13 cellular contexts compared by ENCODE assay signal in genomic region chr12:122861586-122861970, GRCh38. TPM values are rescaled to one million over a fixed set of nuclear protein-coding genes. Genes with fewer than 3 reads are reported as not detected.
DNase-seq lines count a peak whose midpoint lies in the region; ATAC-seq and TF ChIP-seq lines count a peak whose summit lies in the region.
"Had no signal": no experiment of that assay in that cellular context is flagged by ENCODE, and none has a peak within 500 bp of the region (broad histone marks: within the 10 kb centered on the region; RNA-seq: fewer than 3 reads in every experiment).

No MANE protein-coding gene starts in this region.

- RAD21 ChIA-PET in HCT116 (lab: Charles Lee; ENCODE audit: low non-redundant PET in 1 of 2, low total read pairs in 2 of 2, uncharacterized antibody in 2 of 2, unreplicated experiment in 2 of 2), result no interaction called here

- no peak for TF ChIP-seq POLR2A in HCT116 (IDR thresholded peaks at IDR 0.05; ENCODE audit: borderline replicate concordance, extremely low read depth, insufficient read depth, insufficient read length)

- H3K9me2 ChIP-seq in HCT116 (ENCODE audit: insufficient read depth), result no peaks in the 10 kb centered on the region

- H3K4me1 ChIP-seq in HCT116 (ENCODE audit: control insufficient read depth in 1 of 2, insufficient read depth in 2 of 2, low read length in 2 of 2), result no peaks in the 10 kb centered on the region
- H3K4me1 ChIP-seq in liver (ENCODE audit: control insufficient read depth in 4 of 4, insufficient read depth in 4 of 4, low read length in 3 of 4), result peaks cover 22 to 64% (median 51%) of the 10 kb centered on the region in 4 donors
- peaks cover 5% of the 10 kb centered on the region for H3K4me1 ChIP-seq in CD4-positive, alpha-beta memory T cell (ENCODE audit: insufficient read depth, low read length)

- no peak overlapping the region for H3K27ac ChIP-seq in HCT116 (ENCODE audit: low read depth, low read length)
- peak overlapping the region; percentile 20 to 82 for H3K27ac ChIP-seq in liver (ENCODE audit: low read depth in 1 of 2, low read length in 2 of 2)
- peak overlapping the region; percentile 71 for H3K27ac ChIP-seq in temporal lobe (ENCODE audit: low read depth, low read length)
- H3K27ac ChIP-seq in CD4-positive, alpha-beta memory T cell (ENCODE audit: low read depth, low read length), result no peak overlapping the region

- BruUV-seq in HCT116 (replicated peaks; lab: Mats Ljungman, UMichigan), result no TSS peak

- H3K79me2 ChIP-seq in HCT116 (ENCODE audit: insufficient read depth, low read length), result no peaks in the 10 kb centered on the region; the same call in 1 of the 2 replicates

- no peak overlapping the region for H3K4me3 Mint-ChIP-seq in chondrocyte (ENCODE audit: unreplicated experiment)
- H3K4me3 Mint-ChIP-seq in CD4-positive, alpha-beta memory T cell, result no peak overlapping the region
- H3K4me3 Mint-ChIP-seq: activated CD4-positive, alpha-beta T cell treated with anti-CD3 and anti-CD28 coated beads for 36 hours; activated naive CD8-positive, alpha-beta T cell; T-helper 1 cell treated with Interleukin-12 subunit alpha and Interleukin-12 subunit beta and Interleukin-4 antibody, amounts not matched to agents 30 μg/mL and 1 μg/mL, for 36 hours had no signal

- WGBS in liver, result 65% methylated on average over 5 of the region's 5 CpGs

- no peak overlapping the region for H3K27ac Mint-ChIP-seq in chondrocyte (ENCODE audit: unreplicated experiment)
- H3K27ac Mint-ChIP-seq in CD4-positive, alpha-beta memory T cell, result peak overlapping the region in 1 of 7 donors; percentile 65
- H3K27ac Mint-ChIP-seq: activated CD4-positive, alpha-beta T cell treated with anti-CD3 and anti-CD28 coated beads for 36 hours; activated naive CD8-positive, alpha-beta T cell; T-helper 1 cell treated with Interleukin-12 subunit alpha and Interleukin-12 subunit beta and Interleukin-4 antibody, amounts not matched to agents 30 μg/mL and 1 μg/mL, for 36 hours had no signal

- CTCF ChIA-PET in HCT116 (lab: Charles Lee), result interaction anchor here (0.9 to 3.6 kb wide), 6 partner anchors 57 to 376 kb away, joined by 3 to 17 read pairs (median 11); no protein-coding TSS in a partner anchor
- CTCF ChIA-PET in CD4-positive, alpha-beta memory T cell (lab: Charles Lee; ENCODE audit: partially characterized antibody), result interaction anchor here (0.9 to 10.9 kb wide), 15 partner anchors 10 to 390 kb away, joined by 3 to 268 read pairs (median 4); partner anchors contain the start of gene ABCB9

- intact Hi-C loops in HCT116 (cut with micrococcal nuclease), result loop anchor here (2.0 to 5.0 kb wide), 2 partner anchors 69 to 223 kb away; no protein-coding TSS in a partner anchor
- intact Hi-C loops in CD4-positive, alpha-beta memory T cell (cut with micrococcal nuclease), result loop anchor here (2.0 kb wide), 1 partner anchor 25 kb away; no protein-coding TSS in a partner anchor

- H3K9ac ChIP-seq in HCT116 (ENCODE audit: low read length) (no peak overlapping the region), liver (ENCODE audit: low read depth in 1 of 2, low read length in 2 of 2) (no peak overlapping the region)

- no peak for DNase-seq in HCT116 (ENCODE audit: low read depth, low spot score)
- DNase-seq in chondrocyte (ENCODE audit: low spot score), result peak; percentile 73
- DNase-seq in CD4-positive, alpha-beta memory T cell, result no peak
- no peak for DNase-seq in amniotic stem cell (lab: John Stamatoyannopoulos, UW)
- DNase-seq: activated CD4-positive, alpha-beta T cell treated with anti-CD3 and anti-CD28 coated beads for 36 hours; central memory CD4-positive, alpha-beta T cell; NCI-H82; RPMI8226 had no signal

- ATAC-seq in HCT116, result no peak
- no peak for ATAC-seq in GM18517 (IDR thresholded peaks at IDR 0.05; ENCODE audit: unreplicated experiment)
- ATAC-seq: activated CD4-positive, alpha-beta T cell treated with anti-CD3 and anti-CD28 coated beads for 36 hours had no signal

- peaks cover 3 to 8% of the 10 kb centered on the region in 2 experiments; a peak in 3 of 4 replicates for H3K36me3 ChIP-seq in HCT116 (ENCODE audit: control insufficient read depth in 1 of 2, insufficient read depth in 2 of 2, low read length in 2 of 2)
- H3K36me3 ChIP-seq in liver (ENCODE audit: control insufficient read depth in 4 of 4, insufficient read depth in 3 of 4, low read depth in 1 of 4, low read length in 3 of 4), result peaks cover 0 to 9% (median 2%) of the 10 kb centered on the region in 4 donors
- peaks cover 8% of the 10 kb centered on the region for H3K36me3 ChIP-seq in CD4-positive, alpha-beta memory T cell (ENCODE audit: insufficient read depth, low read length)

- no peaks in the 10 kb centered on the region for H3K27me3 Mint-ChIP-seq in chondrocyte (ENCODE audit: low read depth)
- H3K27me3 Mint-ChIP-seq in CD4-positive, alpha-beta memory T cell, result no peaks in the 10 kb centered on the region
- H3K27me3 Mint-ChIP-seq: activated CD4-positive, alpha-beta T cell treated with anti-CD3 and anti-CD28 coated beads for 36 hours; activated naive CD8-positive, alpha-beta T cell had no signal

- H3K4me2 ChIP-seq in HCT116 (ENCODE audit: low read length), result no peak overlapping the region

- no peaks in the 10 kb centered on the region for H3K9me3 Mint-ChIP-seq in chondrocyte (ENCODE audit: low read depth)
- H3K9me3 Mint-ChIP-seq in CD4-positive, alpha-beta memory T cell, result peaks cover 0 to 2% (median 0%) of the 10 kb centered on the region in 8 donors
- H3K9me3 Mint-ChIP-seq: T-helper 1 cell treated with Interleukin-12 subunit alpha and Interleukin-12 subunit beta and Interleukin-4 antibody, amounts not matched to agents 30 μg/mL and 1 μg/mL, for 36 hours had no signal

- no peaks in the 10 kb centered on the region for H4K20me1 ChIP-seq in HCT116 (ENCODE audit: insufficient read depth)

- no peaks in the 10 kb centered on the region for H3K9me3 ChIP-seq in HCT116 (ENCODE audit: control insufficient read depth in 1 of 2, insufficient read depth in 1 of 2, low read depth in 1 of 2, low read length in 2 of 2)
- no peaks in the 10 kb centered on the region for H3K9me3 ChIP-seq in liver (ENCODE audit: control insufficient read depth in 4 of 4, low read length in 3 of 4)
- no peaks in the 10 kb centered on the region for H3K9me3 ChIP-seq in CD4-positive, alpha-beta memory T cell (ENCODE audit: control insufficient read depth in 1 of 2, low read length in 2 of 2)

- H2AFZ ChIP-seq in HCT116 (ENCODE audit: low read depth, low read length, poor library complexity, severe bottlenecking), result no peak overlapping the region

- H3K27me3 ChIP-seq in HCT116 (ENCODE audit: insufficient read depth, low read length) (no peaks in the 10 kb centered on the region), liver (ENCODE audit: control insufficient read depth in 4 of 4, insufficient read depth in 4 of 4, low read length in 3 of 4) (no peaks in the 10 kb centered on the region)
- no peaks in the 10 kb centered on the region for H3K27me3 ChIP-seq in CD4-positive, alpha-beta memory T cell (ENCODE audit: insufficient read depth, low read length)

- no peaks in the 10 kb centered on the region for H3K4me1 Mint-ChIP-seq in chondrocyte (ENCODE audit: low read depth)
- peaks cover 0 to 5% (median 0%) of the 10 kb centered on the region in 4 donors for H3K4me1 Mint-ChIP-seq in CD4-positive, alpha-beta memory T cell
- H3K4me1 Mint-ChIP-seq: activated CD4-positive, alpha-beta T cell treated with anti-CD3 and anti-CD28 coated beads for 36 hours had no signal

- POLR2A ChIA-PET in HCT116 (lab: Charles Lee), result no interaction called here
- POLR2A ChIA-PET in CD4-positive, alpha-beta memory T cell (lab: Charles Lee; ENCODE audit: partially characterized antibody), result interaction anchor here (0.6 to 4.2 kb wide), 9 partner anchors 10 to 114 kb away, joined by 3 to 22 read pairs (median 5); partner anchors contain the start of gene OGFOD2

- TF ChIP-seq RAD21 in HCT116 (IDR thresholded peaks at IDR 0.05; ENCODE audit: low read depth), result no peak
- TF ChIP-seq RAD21 in liver (IDR thresholded peaks at IDR 0.05), result no peak

- H3K4me3 ChIP-seq in HCT116 (replicated peaks in 1 of 2; ENCODE audit: low read depth in 1 of 2, low read length in 2 of 2), result no peak overlapping the region
- H3K4me3 ChIP-seq in liver (ENCODE audit: low read depth in 1 of 3, low read length in 3 of 3), result no peak overlapping the region
- no peak overlapping the region for H3K4me3 ChIP-seq in CD4-positive, alpha-beta memory T cell (ENCODE audit: low read length in 2 of 2)

- no peak for TF ChIP-seq CTCF in HCT116 (IDR thresholded peaks at IDR 0.05 in 2 of 3, conservative IDR thresholded peaks at IDR 0.05 in 1 of 3; ENCODE audit: borderline replicate concordance in 1 of 3, insufficient read depth in 1 of 3, low read depth in 2 of 3, low read length in 2 of 3)
- no peak for TF ChIP-seq CTCF in chondrocyte (IDR thresholded peaks at IDR 0.05)
- TF ChIP-seq CTCF in liver (IDR thresholded peaks at IDR 0.05; ENCODE audit: low read depth, low read length, missing input control), result no peak

- H3K36me3 Mint-ChIP-seq in chondrocyte (ENCODE audit: low read depth), result peaks cover 6% of the 10 kb centered on the region
- peaks cover 16 to 36% of the 10 kb centered on the region in 2 donors for H3K36me3 Mint-ChIP-seq in CD4-positive, alpha-beta memory T cell
- H3K36me3 Mint-ChIP-seq: activated naive CD8-positive, alpha-beta T cell had no signal

TF ChIP-seq in HCT116, 20 proteins besides CTCF, POLR2A, EP300 and RAD21:
- TF ChIP-seq POLR2AphosphoS5 (IDR thresholded peaks at IDR 0.05; ENCODE audit: low read depth, low read length) (0 out of 2 replicates have a peak, but pooled peaks have one; percentile 13), SP1 (IDR thresholded peaks at IDR 0.05; ENCODE audit: low read depth) (no peak), JUND (IDR thresholded peaks at IDR 0.05) (no peak)

TF ChIP-seq in liver, 16 proteins besides CTCF, POLR2A, EP300 and RAD21 (continues in another document):
- TF ChIP-seq SP1 (IDR thresholded peaks at IDR 0.05) (no peak), GABPA (IDR thresholded peaks at IDR 0.05 in 1 of 2, conservative IDR thresholded peaks at IDR 0.05 in 1 of 2) (no peak), NR2F2 (IDR thresholded peaks at IDR 0.05) (no peak), FOXA2 (IDR thresholded peaks at IDR 0.05) (no peak), MAX (IDR thresholded peaks at IDR 0.05) (no peak)

RNA-seq across cellular contexts. Expression of gene HIP1R, which starts 26.3 kb away (rescaled TPM):
- total RNA-seq in HCT116 (2021; ENCODE audit: unreplicated experiment) (57.8 TPM), chondrocyte (13.8 to 14.1 TPM (median 13.8 TPM) in 3 replicates), liver (10 to 100 TPM; 18.3 to 52.5 TPM), temporal lobe (75.7 TPM)
- polyA plus RNA-seq in HCT116 (2012), result 36.7 and 38.8 TPM in 2 replicates
- 10 to 100 TPM; 12.4 to 15.8 TPM for polyA plus RNA-seq in liver
- 10 to 100 TPM; 87.7 to 88.3 TPM for total RNA-seq in CD4-positive, alpha-beta memory T cell
- polyA plus RNA-seq in CD4-positive, alpha-beta memory T cell, result 10 to 100 TPM in 1 of 2 donors, 1 to 10 TPM in 1; 4.5 to 11.2 TPM

RNA-seq across cellular contexts. Expression of gene VPS37B, which starts 34.3 kb away (rescaled TPM):
- total RNA-seq in HCT116 (2021; ENCODE audit: unreplicated experiment) (55.0 TPM), chondrocyte (17.4 to 25.3 TPM (median 24.4 TPM) in 3 replicates), liver (1 to 10 TPM; 4.4 to 6.8 TPM), temporal lobe (21.9 TPM)
- polyA plus RNA-seq in HCT116 (2012), result 48.3 and 53.6 TPM in 2 replicates
- polyA plus RNA-seq in liver, result 1 to 10 TPM; 2.3 to 3.2 TPM
- total RNA-seq in CD4-positive, alpha-beta memory T cell, result 10 to 100 TPM; 22.8 to 23.7 TPM
- polyA plus RNA-seq in CD4-positive, alpha-beta memory T cell, result 10 to 100 TPM; 18.8 to 21.6 TPM

Comparison
In these comparisons a context has a peak if more than half of its experiments do, and no peak if none do; other contexts are left out.
1. H3K27ac ChIP-seq: peak in liver (2 of 2) and temporal lobe (single experiment); none in HCT116 (single experiment) and CD4-positive, alpha-beta memory T cell (single experiment).